ENCODE assay signal across 8 cellular contexts in the genomic region with DNA sequence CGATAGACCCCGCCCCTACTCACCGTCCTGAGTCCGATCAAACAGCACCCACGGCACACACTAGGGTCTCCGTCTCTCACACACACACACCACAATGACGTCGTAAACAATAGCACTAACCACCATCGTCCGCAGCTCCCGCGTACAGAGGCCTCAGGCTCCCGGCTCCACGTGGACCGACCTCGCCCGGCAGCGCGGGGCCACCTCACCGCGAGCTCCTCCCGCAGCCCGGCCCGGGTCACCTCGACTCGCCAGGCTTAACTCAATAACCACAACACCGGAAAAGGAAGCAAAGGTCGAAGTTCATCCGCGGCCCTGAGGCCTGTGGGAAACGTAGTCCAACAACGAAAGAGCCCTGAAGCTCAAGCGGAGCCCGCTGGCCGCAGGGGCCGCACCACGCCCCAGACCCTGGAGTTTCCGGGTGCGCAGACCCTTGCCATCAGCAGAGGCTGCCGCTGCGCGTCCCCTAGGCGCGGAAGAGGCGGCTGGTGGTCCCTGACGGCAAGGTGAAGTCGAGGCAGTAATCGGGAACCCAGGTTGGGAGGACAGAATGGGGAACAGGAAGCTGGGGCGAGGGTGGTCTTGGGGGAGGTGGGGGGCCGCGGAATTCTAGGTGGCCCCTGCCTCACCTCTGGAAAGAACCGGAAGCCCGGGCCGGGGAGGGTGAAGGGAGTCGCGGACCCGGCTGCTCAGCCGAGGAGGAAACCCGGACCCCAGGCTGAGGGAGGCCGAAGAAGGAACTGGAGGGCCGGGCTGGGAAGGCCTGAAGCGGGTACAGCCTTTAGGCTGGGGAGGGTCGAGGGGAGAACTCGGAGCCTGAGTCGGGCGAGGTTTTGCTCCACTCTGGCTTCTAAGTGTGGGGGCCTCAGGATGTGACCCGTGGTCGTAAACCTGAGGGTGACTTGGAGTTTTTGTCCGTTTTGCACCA.
DNase-seq lines count a peak whose midpoint lies in the region; ATAC-seq lines count a peak whose summit lies in the region.

TSS of gene ZNF529 (minus strand) at position 273 of the 928 bp plus-strand sequence. CDS start 946 bp downstream, outside the sequence.

- ATAC-seq in GM19467 (IDR thresholded peaks at IDR 0.05; ENCODE audit: unreplicated experiment): peak; percentile 92
- ATAC-seq in effector memory CD8-positive, alpha-beta T cell (replicated peaks): peak; percentile 91

- peak within 1 kb of the TSS; percentile 80 to 92 for H3K4me3 Mint-ChIP-seq in effector memory CD8-positive, alpha-beta T cell

- H3K36me3 Mint-ChIP-seq in effector memory CD8-positive, alpha-beta T cell (ENCODE audit: insufficient read depth): peaks cover 44% of the 10 kb centered on the region

- H3K27ac Mint-ChIP-seq in effector memory CD8-positive, alpha-beta T cell: peak within 1 kb of the TSS; percentile 97 to 99

- DNase-seq in CMK (ENCODE audit: low read depth) (peak; percentile 92), HS-27A (ENCODE audit: low read depth) (peak; percentile 94), NK-92 (lab: John Stamatoyannopoulos, UW; ENCODE audit: unreplicated experiment) (peak; percentile 50), medulla oblongata (ENCODE audit: extremely low spot score) (peak; percentile 96)
- peak; percentile 93 for DNase-seq in activated CD8-positive, alpha-beta memory T cell treated with anti-CD3 and anti-CD28 coated beads for 24 hours
- peak; percentile 84 to 87 (median 85) for DNase-seq in effector memory CD8-positive, alpha-beta T cell
- peak; percentile 75 for DNase-seq in stimulated activated CD8-positive, alpha-beta memory T cell treated with anti-CD3 and anti-CD28 coated beads, Interleukin-12 subunit alpha, Interleukin-12 subunit beta, amount 100 ng/mL, for 1 hour (ENCODE audit: low read depth)

- no peaks in the 10 kb centered on the region for H3K9me3 Mint-ChIP-seq in effector memory CD8-positive, alpha-beta T cell

- H3K27me3 Mint-ChIP-seq in effector memory CD8-positive, alpha-beta T cell: no peaks in the 10 kb centered on the region

- peaks cover 27 to 34% of the 10 kb centered on the region in 2 donors for H3K4me1 Mint-ChIP-seq in effector memory CD8-positive, alpha-beta T cell (ENCODE audit: low read depth in 2 of 2)

Comparison
In these comparisons a context has a peak if more than half of its experiments do, and no peak if none do; other contexts are left out.
1. Peak in every context shown above with its lines: DNase-seq and ATAC-seq.